In the genomic region with DNA sequence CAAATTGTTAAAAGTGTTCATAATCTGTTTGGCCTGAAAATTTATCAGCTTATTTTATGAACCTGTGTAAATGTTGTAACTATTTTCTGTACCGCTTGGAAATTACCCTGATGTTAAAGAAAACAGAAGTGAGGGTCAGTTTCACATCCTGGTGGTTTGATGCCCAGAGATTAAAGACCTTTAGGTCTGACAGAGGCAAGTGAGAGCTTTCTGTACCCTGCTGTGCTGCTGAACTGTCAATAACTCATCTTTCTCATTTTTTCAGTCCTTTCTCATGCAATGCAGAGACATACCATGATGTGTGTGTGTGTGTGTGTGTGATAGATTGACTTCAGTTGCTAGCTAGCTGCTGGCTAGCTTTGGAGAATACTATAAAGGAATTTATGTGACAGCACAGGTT, we compare ENCODE assay signal across 22 cellular contexts.
"Had no signal": no experiment of that assay in that cellular context is flagged by ENCODE, and none has a peak within 500 bp of the region (broad histone marks: within the 10 kb centered on the region; RNA-seq: fewer than 3 reads in every experiment).

No MANE protein-coding gene starts in this region.

- H3K9me3 ChIP-seq: colonic mucosa, gastrocnemius medialis, left ventricle myocardium inferior, right lobe of liver had no signal

- H3K4me3 ChIP-seq: breast epithelium, colonic mucosa, esophagus squamous epithelium, gastrocnemius medialis, left ventricle myocardium inferior, right lobe of liver, skin epidermis, tibial nerve had no signal

- H3K36me3 ChIP-seq: breast epithelium, colonic mucosa, esophagus squamous epithelium, gastrocnemius medialis, left ventricle myocardium inferior, right lobe of liver, tibial nerve had no signal

- H3K27me3 ChIP-seq: breast epithelium, colonic mucosa, esophagus squamous epithelium, gastrocnemius medialis, right lobe of liver, tibial nerve had no signal

- ATAC-seq: gastrocnemius medialis; natural killer cell; right lobe of liver; stimulated activated effector memory CD8-positive, alpha-beta T cell treated with anti-CD3 and anti-CD28 coated beads, Interleukin-12 subunit alpha, Interleukin-12 subunit beta, amount 100 ng/mL, for 72 hours; stimulated activated naive CD8-positive, alpha-beta T cell treated with anti-CD3 and anti-CD28 coated beads, Interleukin-15, amount 100 ng/mL, for 72 hours had no signal

- DNase-seq: activated CD4-positive, alpha-beta memory T cell treated with anti-CD3 and anti-CD28 coated beads for 36 hours; activated CD4-positive, alpha-beta T cell treated with anti-CD3 and anti-CD28 coated beads for 48 hours; activated naive CD4-positive, alpha-beta T cell treated with anti-CD3 and anti-CD28 coated beads for 36 hours; activated naive CD8-positive, alpha-beta T cell treated with anti-CD3 and anti-CD28 coated beads, Interleukin-2, amount 10 ng/mL, durations not matched to agents 7 days and 5 days; activated T-cell treated with anti-CD3 and anti-CD28 coated beads, Interleukin-2, amount 50 U/mL, for 48 hours; amniotic stem cell; colonic mucosa; esophagus squamous epithelium; gastrocnemius medialis; hippocampal formation; kidney glomerular epithelial cell; left ventricle myocardium inferior; natural killer cell; right lobe of liver; stimulated activated CD4-positive, alpha-beta T cell treated with anti-CD3 and anti-CD28 coated beads, Interleukin-2, amount 100 ng/mL, for 24 hours; stimulated activated naive CD8-positive, alpha-beta T cell treated with anti-CD3 and anti-CD28 coated beads, Interleukin-15, amount 100 ng/mL, for 72 hours; T1000 had no signal

- H3K27ac ChIP-seq: breast epithelium, colonic mucosa, esophagus squamous epithelium, gastrocnemius medialis, left ventricle myocardium inferior, parathyroid adenoma, right lobe of liver, skin epidermis, tibial nerve had no signal
